22 cellular contexts compared by ENCODE assay signal in genomic region chr18:77815666-77816338, GRCh38.
DNase-seq lines count a peak whose midpoint lies in the region.
"Had no signal": no experiment of that assay in that cellular context is flagged by ENCODE, and none has a peak within 500 bp of the region (broad histone marks: within the 10 kb centered on the region; RNA-seq: fewer than 3 reads in every experiment).

No MANE protein-coding gene starts in this region.

- H3K27ac ChIP-seq in Karpas-422 (ENCODE audit: low read length), result no peak overlapping the region
- H3K27ac ChIP-seq in neuronal stem cell (replicated peaks; ENCODE audit: low read length), result no peak overlapping the region
- H3K27ac ChIP-seq: 22Rv1, SK-N-MC had no signal

- H3K9me2 ChIP-seq in Karpas-422 (replicated peaks; ENCODE audit: insufficient read depth, low read length), result no peaks in the 10 kb centered on the region

- peak overlapping the region; percentile 6 for H3K14ac ChIP-seq in neuronal stem cell (ENCODE audit: low read length)

- H2BK5ac ChIP-seq in neuronal stem cell (ENCODE audit: low read length), result no peak overlapping the region

- H3K27me3 ChIP-seq in Karpas-422 (ENCODE audit: low read length), result no peaks in the 10 kb centered on the region
- H3K27me3 ChIP-seq in neuronal stem cell (ENCODE audit: control insufficient read depth in 3 of 3, insufficient read depth in 3 of 3, low read depth in 1 of 3, low read length in 3 of 3), result no peaks in the 10 kb centered on the region
- H3K27me3 ChIP-seq: MG63 had no signal

- H3K4me1 ChIP-seq in Karpas-422 (ENCODE audit: low read length), result no peaks in the 10 kb centered on the region; the same call in 1 of the 2 replicates
- H3K4me1 ChIP-seq in neuronal stem cell (ENCODE audit: control insufficient read depth in 2 of 2, insufficient read depth in 1 of 2, low read depth in 1 of 2, low read length in 2 of 2), result no peaks in the 10 kb centered on the region

- no CpG with 5 or more reads among the region's 3 CpGs for WGBS in neuronal stem cell (ENCODE audit: extremely low coverage in 2 of 2, insufficient read length in 2 of 2, insufficient replicate concordance in 1 of 2), 2 donors

- H3K4ac ChIP-seq in neuronal stem cell (ENCODE audit: low read length), result no peak overlapping the region

- no peaks in the 10 kb centered on the region for H4K20me1 ChIP-seq in Karpas-422 (ENCODE audit: insufficient read depth, low read depth, low read length)

- H3K36me3 ChIP-seq in Karpas-422 (ENCODE audit: insufficient read depth, low read length) (no peaks in the 10 kb centered on the region), neuronal stem cell (replicated peaks in 1 of 2; ENCODE audit: control insufficient read depth in 2 of 2, insufficient read depth in 2 of 2, low read length in 2 of 2) (no peaks in the 10 kb centered on the region)
- H3K36me3 ChIP-seq: MG63 had no signal

- H4K91ac ChIP-seq in neuronal stem cell (ENCODE audit: low read depth, low read length, poor library complexity), result no peak overlapping the region

- no peak overlapping the region for H4K8ac ChIP-seq in neuronal stem cell (ENCODE audit: low read depth, low read length)

- no peak overlapping the region for H3K9ac ChIP-seq in Karpas-422 (ENCODE audit: low read length)
- H3K9ac ChIP-seq in neuronal stem cell (ENCODE audit: low read depth, low read length, poor library complexity), result no peak overlapping the region

- no peaks in the 10 kb centered on the region for H3K79me1 ChIP-seq in neuronal stem cell (ENCODE audit: low read depth, low read length)

- no peak overlapping the region for H3K23ac ChIP-seq in neuronal stem cell (ENCODE audit: low read depth, low read length, poor library complexity)

- H3K4me2 ChIP-seq in Karpas-422 (ENCODE audit: low read depth, low read length, poor library complexity, severe bottlenecking) (no peak overlapping the region), neuronal stem cell (ENCODE audit: insufficient read depth, low read length, poor library complexity, severe bottlenecking) (no peak overlapping the region)

- DNase-seq in NCI-H748 (lab: John Stamatoyannopoulos, UW; ENCODE audit: unreplicated experiment), result peak; percentile 18
- DNase-seq in NCI-H748 treated with DMSO at 0.1 percent for 48 hours (lab: John Stamatoyannopoulos, UW), result no peak
- peak; percentile 44 for DNase-seq in Karpas-422
- DNase-seq in NAMALWA (ENCODE audit: low spot score), result peak; percentile 52
- DNase-seq in neuronal stem cell (ENCODE audit: low spot score), result no peak
- no peak for DNase-seq in RPMI8226
- DNase-seq in COR-L47 (lab: John Stamatoyannopoulos, UW), result no peak
- no peak for DNase-seq in NCI-H2107 treated with DMSO at 0.1 percent for 48 hours (lab: John Stamatoyannopoulos, UW; ENCODE audit: unreplicated experiment)
- DNase-seq: ACHN; C1 segment of cervical spinal cord; Calu3; CD8-positive, alpha-beta T cell; DMS153; MG63; NCI-H1694 treated with DMSO at 0.1 percent for 48 hours; NCI-H2107; NCI-H69; NK-92 treated with Interleukin-12 subunit alpha and Interleukin-12 subunit beta, amount 100 ng/mL, for 24 hours; Right ventricle myocardium superior; T-cell had no signal

- H3K79me2 ChIP-seq in Karpas-422 (ENCODE audit: low read length), result no peaks in the 10 kb centered on the region

- H3K4me3 ChIP-seq in Karpas-422 (ENCODE audit: low read length), result no peak overlapping the region
- H3K4me3 ChIP-seq in neuronal stem cell (ENCODE audit: low read length in 2 of 2), result no peak overlapping the region
- H3K4me3 ChIP-seq: MG63, SK-N-MC had no signal

- H3K9me3 ChIP-seq in Karpas-422 (ENCODE audit: low read length), result no peaks in the 10 kb centered on the region
- peaks cover 0 to 3% of the 10 kb centered on the region in 2 donors for H3K9me3 ChIP-seq in neuronal stem cell (replicated peaks in 1 of 2; ENCODE audit: control insufficient read depth in 2 of 2, insufficient read depth in 1 of 2, low read depth in 1 of 2, low read length in 2 of 2)
- H3K9me3 ChIP-seq: MG63 had no signal

- H2BK12ac ChIP-seq in neuronal stem cell (ENCODE audit: low read length), result no peak overlapping the region

- H2AK5ac ChIP-seq in neuronal stem cell (ENCODE audit: low read depth, low read length), result no peak overlapping the region

- H3K18ac ChIP-seq in neuronal stem cell (ENCODE audit: low read length), result no peak overlapping the region

- H2AFZ ChIP-seq in Karpas-422 (ENCODE audit: low read length) (no peak overlapping the region), neuronal stem cell (ENCODE audit: low read length) (no peak overlapping the region)

- no peak overlapping the region for H2BK120ac ChIP-seq in neuronal stem cell (ENCODE audit: low read depth, low read length)

- no peak overlapping the region for H2BK15ac ChIP-seq in neuronal stem cell (ENCODE audit: low read length)

Comparison
In these comparisons a context has a peak if more than half of its experiments do, and no peak if none do; other contexts are left out.
1. DNase-seq: peak in NCI-H748 (single experiment), Karpas-422 (single experiment) and NAMALWA (single experiment); none in NCI-H748 treated with DMSO at 0.1 percent for 48 hours (single experiment), neuronal stem cell (single experiment), RPMI8226 (single experiment), COR-L47 (single experiment) and NCI-H2107 treated with DMSO at 0.1 percent for 48 hours (single experiment).